11 cellular contexts compared by ENCODE assay signal in the genomic region with DNA sequence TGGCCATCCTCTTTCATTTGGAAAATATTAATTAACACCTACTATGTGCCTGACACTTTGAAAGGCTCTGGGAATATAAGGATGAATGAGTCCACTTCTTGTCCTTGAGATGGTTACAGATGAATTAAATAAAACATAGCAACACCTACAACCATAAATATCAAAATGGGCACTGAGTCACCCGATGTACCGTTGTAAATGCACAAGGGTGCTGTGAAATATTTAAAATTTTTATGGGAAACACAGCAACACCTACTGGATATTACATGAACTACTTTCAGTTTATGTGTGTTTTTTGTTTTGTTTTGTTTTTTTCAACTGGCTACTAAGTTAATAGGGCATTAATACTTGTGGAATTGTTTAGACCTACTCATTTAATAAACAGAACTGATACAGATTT.
DNase-seq lines count a peak whose midpoint lies in the region; ATAC-seq, FAIRE-seq and TF ChIP-seq lines count a peak whose summit lies in the region.
"Had no signal": no experiment of that assay in that cellular context is flagged by ENCODE, and none has a peak within 500 bp of the region (broad histone marks: within the 10 kb centered on the region; RNA-seq: fewer than 3 reads in every experiment).

No MANE protein-coding gene starts in this region.

- 68 to 85% methylated on average over 2 of the region's 2 CpGs for WGBS in pancreas, 2 donors

- ATAC-seq in GM18498 (IDR thresholded peaks at IDR 0.05; ENCODE audit: unreplicated experiment) (no peak), HG02759 (IDR thresholded peaks at IDR 0.05; ENCODE audit: unreplicated experiment) (no peak), pancreas (no peak)
- ATAC-seq: upper lobe of right lung had no signal

- no peaks in the 10 kb centered on the region for H3K9me3 ChIP-seq in pancreas
- H3K9me3 ChIP-seq: upper lobe of right lung had no signal

- no peak overlapping the region for H3K27ac Mint-ChIP-seq in nephron progenitor cell

- no peak overlapping the region for H3K27ac ChIP-seq in pancreas
- H3K27ac ChIP-seq: upper lobe of right lung had no signal

- DNase-seq in DMS 273 (lab: John Stamatoyannopoulos, UW; ENCODE audit: unreplicated experiment): peak; percentile 49
- no peak for DNase-seq in DMS 273 treated with DMSO at 0.1 percent for 48 hours (lab: John Stamatoyannopoulos, UW)
- peak; percentile 40 for DNase-seq in M059J (ENCODE audit: low read depth)
- peak; percentile 33 for DNase-seq in bronchial epithelial cell (ENCODE audit: low read depth)
- no peak for DNase-seq in nephron progenitor cell
- no peak for DNase-seq in pancreas
- DNase-seq: NCI-H187, occipital lobe, upper lobe of right lung had no signal

- H3K4me3 Mint-ChIP-seq in nephron progenitor cell: no peak overlapping the region

- H3K4me3 ChIP-seq in bronchial epithelial cell (ENCODE audit: low read depth, low read length) (no peak overlapping the region), pancreas (no peak overlapping the region)
- H3K4me3 ChIP-seq: upper lobe of right lung had no signal

- no peaks in the 10 kb centered on the region for H3K36me3 Mint-ChIP-seq in nephron progenitor cell (ENCODE audit: low read depth)

- H3K36me3 ChIP-seq in bronchial epithelial cell (ENCODE audit: control insufficient read depth, insufficient read depth, low read length): no peaks in the 10 kb centered on the region
- H3K36me3 ChIP-seq in pancreas: no peaks in the 10 kb centered on the region
- H3K36me3 ChIP-seq: upper lobe of right lung had no signal

- no peaks in the 10 kb centered on the region for H3K9me3 Mint-ChIP-seq in nephron progenitor cell

- H3K27me3 Mint-ChIP-seq in nephron progenitor cell (ENCODE audit: low read depth, poor library complexity): no peaks in the 10 kb centered on the region

- no peaks in the 10 kb centered on the region for H3K4me1 Mint-ChIP-seq in nephron progenitor cell

- no peaks in the 10 kb centered on the region for H3K27me3 ChIP-seq in bronchial epithelial cell (ENCODE audit: control insufficient read depth, insufficient read depth, low read length)
- no peaks in the 10 kb centered on the region for H3K27me3 ChIP-seq in pancreas
- H3K27me3 ChIP-seq: upper lobe of right lung had no signal

- FAIRE-seq in bronchial epithelial cell (lab: Jason Lieb, UNC): no peak
- FAIRE-seq in pancreas (lab: Jason Lieb, UNC): no peak

- intact Hi-C loops in pancreas (cut with DNase I): no loop called here

- TF ChIP-seq CTCF in bronchial epithelial cell (IDR thresholded peaks at IDR 0.05; ENCODE audit: insufficient read depth, low read length, severe bottlenecking): peak; percentile 24
- peak; percentile 20 for TF ChIP-seq CTCF in nephron progenitor cell (IDR thresholded peaks at IDR 0.05)
- no peak for TF ChIP-seq CTCF in pancreas (IDR thresholded peaks at IDR 0.05)

- peaks cover 0 to 4% (median 0%) of the 10 kb centered on the region in 3 donors for H3K4me1 ChIP-seq in pancreas
- H3K4me1 ChIP-seq: upper lobe of right lung had no signal

Comparison
In these comparisons a context has a peak if more than half of its experiments do, and no peak if none do; other contexts are left out.
1. DNase-seq: peak in DMS 273 (single experiment), M059J (single experiment) and bronchial epithelial cell (single experiment); none in DMS 273 treated with DMSO at 0.1 percent for 48 hours (single experiment), nephron progenitor cell (single experiment) and pancreas (0 of 6).
2. CTCF ChIP-seq: peak in bronchial epithelial cell (single experiment) and nephron progenitor cell (single experiment); none in pancreas (0 of 4).